Comparison of ENCODE assay signal across 12 cellular contexts in the genomic region with DNA sequence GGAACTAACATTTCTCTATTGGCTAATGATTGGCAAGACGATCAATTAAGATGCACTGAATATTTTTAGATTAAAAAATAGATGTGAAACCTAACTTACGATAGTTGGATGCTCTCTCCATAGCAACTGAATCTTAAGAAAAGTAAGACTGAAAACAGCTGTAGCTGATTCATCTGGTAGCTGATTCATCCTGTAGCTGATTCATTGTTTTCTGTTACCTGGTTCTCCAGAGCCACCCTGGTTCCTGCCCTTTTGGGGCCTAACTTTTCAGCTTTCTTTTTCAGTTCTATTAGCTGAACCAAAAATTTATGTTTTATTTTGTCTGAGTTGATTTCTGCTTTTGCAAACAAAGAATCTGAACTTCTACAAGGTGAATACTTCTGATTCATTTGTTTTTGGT. TPM values are rescaled to one million over a fixed set of nuclear protein-coding genes. Genes with fewer than 3 reads are reported as not detected.
DNase-seq lines count a peak whose midpoint lies in the region; ATAC-seq and TF ChIP-seq lines count a peak whose summit lies in the region.
"Had no signal": no experiment of that assay in that cellular context is flagged by ENCODE, and none has a peak within 500 bp of the region (broad histone marks: within the 10 kb centered on the region; RNA-seq: fewer than 3 reads in every experiment).

No MANE protein-coding gene starts in this region.

- DNase-seq in AG20443 (ENCODE audit: low spot score) (peak; percentile 48), cardiac fibroblast (ENCODE audit: low read depth in 2 of 2) (peak; percentile 22 to 87), NCI-H1417 (lab: John Stamatoyannopoulos, UW) (no peak), activated gamma-delta T cell treated with Interleukin-2 at 50 U/mL for 16 hours (no peak), NCI-H2081 treated with DMSO at 0.1 percent for 48 hours (lab: John Stamatoyannopoulos, UW) (no peak), mucosa of gallbladder (ENCODE audit: low spot score) (no peak)
- DNase-seq: GDM1, thyroid gland had no signal

- ATAC-seq in GM18907 (IDR thresholded peaks at IDR 0.05; ENCODE audit: unreplicated experiment), result peak; percentile 57
- peak; percentile 71 for ATAC-seq in HG03354 (IDR thresholded peaks at IDR 0.05; ENCODE audit: poor library complexity, severe bottlenecking, unreplicated experiment)

- no peak overlapping the region for H3K4me3 ChIP-seq in cardiac fibroblast (replicated peaks in 1 of 2; ENCODE audit: low read depth in 2 of 2, low read length in 2 of 2)
- H3K4me3 ChIP-seq: thyroid gland had no signal

- no peak for TF ChIP-seq CTCF in cardiac fibroblast (IDR thresholded peaks at IDR 0.05; ENCODE audit: low read depth, low read length)

RNA-seq across cellular contexts. Expression of a gene that starts 22.7 kb away (rescaled TPM):
- 60.3 TPM for total RNA-seq in mucosa of gallbladder

RNA-seq across cellular contexts. Expression of a gene that starts 38.7 kb away (rescaled TPM):
- 37.1 TPM for total RNA-seq in mucosa of gallbladder

RNA-seq across cellular contexts. Expression of a gene that starts 52.8 kb away (rescaled TPM):
- 0.12 TPM for total RNA-seq in mucosa of gallbladder
- total RNA-seq: activated T-helper 1 cell treated with anti-CD3 and anti-CD28 coated beads, Interleukin-12 subunit alpha, Interleukin-12 subunit beta, Interleukin-2, Interleukin-4 antibody, amounts not matched to agents 30 ng/mL and 10 ng/mL and 1 ng/mL, durations not matched to agents 14 hours and 24 hours and 36 hours; pulmonary artery endothelial cell had no signal

Comparison
In these comparisons a context has a peak if more than half of its experiments do, and no peak if none do; other contexts are left out.
1. DNase-seq: peak in AG20443 (single experiment) and cardiac fibroblast (2 of 2); none in NCI-H1417 (0 of 3), activated gamma-delta T cell treated with Interleukin-2 at 50 U/mL for 16 hours (single experiment), NCI-H2081 treated with DMSO at 0.1 percent for 48 hours (single experiment) and mucosa of gallbladder (single experiment).